Comparison of ENCODE assay signal across 8 cellular contexts in the genomic region with DNA sequence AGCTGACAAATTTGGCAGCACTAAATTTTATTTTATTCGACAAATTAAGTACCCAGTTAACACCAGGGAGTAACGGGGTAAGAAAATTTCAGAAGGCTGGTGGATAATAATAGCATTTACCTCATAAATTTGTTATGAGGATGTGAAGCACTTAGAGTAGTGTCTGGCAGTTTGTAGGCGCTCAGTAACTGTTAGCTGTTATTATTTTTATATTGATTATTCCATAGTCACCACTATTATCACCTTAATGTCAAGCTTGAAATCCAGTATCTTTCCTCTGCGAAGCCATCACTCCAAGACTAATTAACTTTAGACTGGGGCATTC. TPM values are rescaled to one million over a fixed set of nuclear protein-coding genes. Genes with fewer than 3 reads are reported as not detected.
DNase-seq lines count a peak whose midpoint lies in the region; ATAC-seq and TF ChIP-seq lines count a peak whose summit lies in the region.

No MANE protein-coding gene starts in this region.

- no peak for DNase-seq in GM12865 (ENCODE audit: low read depth)
- no peak for DNase-seq in astrocyte of the spinal cord (ENCODE audit: low read depth, low spot score)
- DNase-seq in lower lobe of right lung: no peak
- no peak for DNase-seq in HCEC 1CT
- no peak for DNase-seq in globus pallidus (ENCODE audit: low spot score)

- in situ Hi-C loops in astrocyte of the spinal cord (cut with HindIII; ENCODE audit: low sequenced_read_pairs): no loop called here

- no peak for TF ChIP-seq CTCF in GM12865 (IDR thresholded peaks at IDR 0.05; ENCODE audit: insufficient read depth, low read depth, low read length, missing control alignments)
- no peak for TF ChIP-seq CTCF in astrocyte of the spinal cord (IDR thresholded peaks at IDR 0.05; ENCODE audit: low read depth, low read length)
- no peak for TF ChIP-seq CTCF in lower lobe of right lung (IDR thresholded peaks at IDR 0.05)

- H3K9me3 ChIP-seq in lower lobe of right lung: no peaks in the 10 kb centered on the region

- no peaks in the 10 kb centered on the region for H3K27me3 ChIP-seq in lower lobe of right lung (ENCODE audit: low read depth)

- H3K4me1 ChIP-seq in lower lobe of right lung: peaks cover 17% of the 10 kb centered on the region

- H3K4me3 ChIP-seq in GM12865 (ENCODE audit: low read depth, low read length) (peak overlapping the region; percentile 88), astrocyte of the spinal cord (ENCODE audit: low read depth, low read length) (peak overlapping the region; percentile 78), lower lobe of right lung (peak overlapping the region; percentile 84)

- H3K27ac ChIP-seq in lower lobe of right lung: peak overlapping the region; percentile 83

- H3K36me3 ChIP-seq in lower lobe of right lung: no peaks in the 10 kb centered on the region

- intact Hi-C loops in lower lobe of right lung (cut with DNase I): no loop called here

- ATAC-seq in HG03135 (IDR thresholded peaks at IDR 0.05; ENCODE audit: unreplicated experiment): peak; percentile 17
- ATAC-seq in lower lobe of right lung: peak in 1 of 2 donors; percentile 2
- no peak for ATAC-seq in HG03521 (IDR thresholded peaks at IDR 0.05; ENCODE audit: unreplicated experiment)
- no peak for ATAC-seq in GM18861 (IDR thresholded peaks at IDR 0.05; ENCODE audit: unreplicated experiment)

RNA-seq across cellular contexts. Expression of gene COA1, which starts 0.6 kb away (rescaled TPM):
- total RNA-seq in lower lobe of right lung: 43.3 TPM

RNA-seq across cellular contexts. Expression of gene BLVRA, which starts 28.6 kb away (rescaled TPM):
- total RNA-seq in lower lobe of right lung: 106 TPM
